ENCODE assay signal across 2 cellular contexts in genomic region chr2:27170569-27171337, GRCh38.
TF ChIP-seq lines count a peak whose summit lies in the region.

No MANE protein-coding gene starts in this region.

TF ChIP-seq in HEK293, 187 proteins besides CTCF, POLR2A, EP300 and RAD21:
- 0 out of 2 replicates have a peak, but pooled peaks have one; percentile 25 for TF ChIP-seq ZNF692 (tag by site-specific recombination; IDR thresholded peaks at IDR 0.05)
- no peak for TF ChIP-seq EGR2 (tag by site-specific recombination; IDR thresholded peaks at IDR 0.05; ENCODE audit: low read depth)

TF ChIP-seq in H1, 55 proteins besides CTCF, POLR2A, EP300 and RAD21:
- TF ChIP-seq NANOG (IDR thresholded peaks at IDR 0.05; ENCODE audit: insufficient read depth, low read depth, low read length, poor library complexity, severe bottlenecking) = no peak
- no peak for TF ChIP-seq RXRA (IDR thresholded peaks at IDR 0.05; ENCODE audit: insufficient read depth, low read depth, low read length)
- TF ChIP-seq PHF8 (conservative IDR thresholded peaks at IDR 0.05; ENCODE audit: low read depth, low read length) = no peak
- no peak for TF ChIP-seq ZNF274 (IDR thresholded peaks at IDR 0.05; ENCODE audit: borderline replicate concordance, extremely low read depth, low read length)
- TF ChIP-seq CREB1 (IDR thresholded peaks at IDR 0.05) = no peak
- TF ChIP-seq CEBPB (IDR thresholded peaks at IDR 0.05; ENCODE audit: low read depth, low read length) = no peak
- TF ChIP-seq SIRT6 (IDR thresholded peaks at IDR 0.05; ENCODE audit: low read length) = no peak
- TF ChIP-seq SP2 (IDR thresholded peaks at IDR 0.05; ENCODE audit: low read length) = no peak
- no peak for TF ChIP-seq POU5F1 (IDR thresholded peaks at IDR 0.05; ENCODE audit: low read depth, low read length)
- no peak for TF ChIP-seq GTF2F1 (IDR thresholded peaks at IDR 0.05; ENCODE audit: borderline replicate concordance, low read depth, low read length)
- no peak for TF ChIP-seq HDAC2 (IDR thresholded peaks at IDR 0.05; ENCODE audit: borderline replicate concordance in 1 of 2, low read depth in 2 of 2, low read length in 2 of 2)
- no peak for TF ChIP-seq SIN3A (conservative IDR thresholded peaks at IDR 0.05 in 1 of 2, IDR thresholded peaks at IDR 0.05 in 1 of 2; ENCODE audit: low read depth in 1 of 2, low read length in 2 of 2)
- no peak for TF ChIP-seq SRF (IDR thresholded peaks at IDR 0.05; ENCODE audit: low read depth, low read length)
- no peak for TF ChIP-seq BACH1 (IDR thresholded peaks at IDR 0.05; ENCODE audit: low read length)
- no peak for TF ChIP-seq CHD1 (IDR thresholded peaks at IDR 0.05; ENCODE audit: low read depth, low read length)
- TF ChIP-seq BRCA1 (IDR thresholded peaks at IDR 0.05; ENCODE audit: low read depth, low read length) = no peak
- TF ChIP-seq FOSL1 (IDR thresholded peaks at IDR 0.05; ENCODE audit: insufficient read depth, low read depth, low read length) = no peak
- no peak for TF ChIP-seq ATF2 (IDR thresholded peaks at IDR 0.05; ENCODE audit: low read length)
- TF ChIP-seq TAF7 (optimal IDR thresholded peaks at IDR 0.05; ENCODE audit: borderline replicate concordance, low read depth, low read length) = no peak
- no peak for TF ChIP-seq SP4 (IDR thresholded peaks at IDR 0.05; ENCODE audit: low read length)
